20 cellular contexts compared by ENCODE assay signal in genomic region chr13:29539866-29540265, GRCh38.
"Had no signal": no experiment of that assay in that cellular context is flagged by ENCODE, and none has a peak within 500 bp of the region (broad histone marks: within the 10 kb centered on the region; RNA-seq: fewer than 3 reads in every experiment).

No MANE protein-coding gene starts in this region.

- H3K4me3 ChIP-seq: body of pancreas, dorsolateral prefrontal cortex, heart right ventricle, mucosa of descending colon, pancreas, sigmoid colon, spleen, thyroid gland, uterus had no signal

- H3K27me3 ChIP-seq: body of pancreas, dorsolateral prefrontal cortex, heart right ventricle, pancreas, sigmoid colon, spleen, thyroid gland, uterus had no signal

- H3K27ac Mint-ChIP-seq: activated CD4-positive, alpha-beta memory T cell treated with anti-CD3 and anti-CD28 coated beads, Interleukin-2, amount 10 ng/mL, durations not matched to agents 7 days and 5 days; activated CD4-positive, alpha-beta T cell treated with anti-CD3 and anti-CD28 coated beads for 36 hours; activated CD8-positive, alpha-beta memory T cell treated with anti-CD3 and anti-CD28 coated beads, Interleukin-2, amount 10 ng/mL, durations not matched to agents 7 days and 5 days; stimulated activated naive B cell treated with anti-CD40 and anti-IgM and Interleukin-4, amounts not matched to agents 10 μg/mL and 1 μg/mL and 100 μg/mL, for 72 hours had no signal

- ATAC-seq: activated CD4-positive, alpha-beta T cell treated with anti-CD3 and anti-CD28 coated beads for 36 hours; activated CD8-positive, alpha-beta memory T cell treated with anti-CD3 and anti-CD28 coated beads, Interleukin-2, amount 10 ng/mL, durations not matched to agents 7 days and 5 days; activated T-helper 17 cell treated with anti-CD3 and anti-CD28 coated beads, Interleukin-2, amount 50 U/mL, for 72 hours; body of pancreas; heart right ventricle; mucosa of descending colon; stimulated activated naive B cell treated with anti-CD40 and anti-IgM and Interleukin-4, amounts not matched to agents 10 μg/mL and 1 μg/mL and 100 μg/mL, for 72 hours had no signal

- H3K27me3 Mint-ChIP-seq: activated CD4-positive, alpha-beta memory T cell treated with anti-CD3 and anti-CD28 coated beads, Interleukin-2, amount 10 ng/mL, durations not matched to agents 7 days and 5 days; activated CD4-positive, alpha-beta T cell treated with anti-CD3 and anti-CD28 coated beads for 36 hours; activated CD8-positive, alpha-beta memory T cell treated with anti-CD3 and anti-CD28 coated beads, Interleukin-2, amount 10 ng/mL, durations not matched to agents 7 days and 5 days; activated naive CD8-positive, alpha-beta T cell treated with anti-CD3 and anti-CD28 coated beads, Interleukin-2, amount 10 ng/mL, durations not matched to agents 7 days and 5 days; activated T-helper 17 cell treated with anti-CD3 and anti-CD28 coated beads, Interleukin-2, amount 50 U/mL, for 72 hours; memory B cell; naive B cell; stimulated activated naive B cell treated with anti-CD40 and anti-IgM and Interleukin-4, amounts not matched to agents 10 μg/mL and 1 μg/mL and 100 μg/mL, for 72 hours had no signal

- H3K36me3 ChIP-seq: pancreas, sigmoid colon, thyroid gland, uterus had no signal

- H3K4me1 ChIP-seq: pancreas, thyroid gland, uterus had no signal

- H3K4me3 Mint-ChIP-seq: activated CD4-positive, alpha-beta memory T cell treated with anti-CD3 and anti-CD28 coated beads, Interleukin-2, amount 10 ng/mL, durations not matched to agents 7 days and 5 days; activated CD4-positive, alpha-beta T cell treated with anti-CD3 and anti-CD28 coated beads for 36 hours; activated CD8-positive, alpha-beta memory T cell treated with anti-CD3 and anti-CD28 coated beads, Interleukin-2, amount 10 ng/mL, durations not matched to agents 7 days and 5 days; activated naive CD8-positive, alpha-beta T cell treated with anti-CD3 and anti-CD28 coated beads, Interleukin-2, amount 10 ng/mL, durations not matched to agents 7 days and 5 days; activated T-helper 17 cell treated with anti-CD3 and anti-CD28 coated beads, Interleukin-2, amount 50 U/mL, for 72 hours; memory B cell; naive B cell; stimulated activated naive B cell treated with anti-CD40 and anti-IgM and Interleukin-4, amounts not matched to agents 10 μg/mL and 1 μg/mL and 100 μg/mL, for 72 hours had no signal

- H3K9me3 Mint-ChIP-seq: activated CD4-positive, alpha-beta memory T cell treated with anti-CD3 and anti-CD28 coated beads, Interleukin-2, amount 10 ng/mL, durations not matched to agents 7 days and 5 days; activated naive CD8-positive, alpha-beta T cell treated with anti-CD3 and anti-CD28 coated beads, Interleukin-2, amount 10 ng/mL, durations not matched to agents 7 days and 5 days; activated T-helper 17 cell treated with anti-CD3 and anti-CD28 coated beads, Interleukin-2, amount 50 U/mL, for 72 hours; memory B cell; naive B cell; stimulated activated naive B cell treated with anti-CD40 and anti-IgM and Interleukin-4, amounts not matched to agents 10 μg/mL and 1 μg/mL and 100 μg/mL, for 72 hours had no signal

- H3K27ac ChIP-seq: body of pancreas, dorsolateral prefrontal cortex, heart right ventricle, pancreas, spleen, thyroid gland, uterus had no signal

- DNase-seq: activated CD4-positive, alpha-beta memory T cell treated with anti-CD3 and anti-CD28 coated beads, Interleukin-2, amount 10 ng/mL, durations not matched to agents 7 days and 5 days; activated CD4-positive, alpha-beta T cell treated with anti-CD3 and anti-CD28 coated beads for 36 hours; activated CD8-positive, alpha-beta memory T cell treated with anti-CD3 and anti-CD28 coated beads, Interleukin-2, amount 10 ng/mL, durations not matched to agents 7 days and 5 days; activated naive CD4-positive, alpha-beta T cell; activated naive CD8-positive, alpha-beta T cell treated with anti-CD3 and anti-CD28 coated beads, Interleukin-2, amount 10 ng/mL, durations not matched to agents 7 days and 5 days; body of pancreas; central memory CD4-positive, alpha-beta T cell; dorsolateral prefrontal cortex; heart right ventricle; mucosa of descending colon; naive B cell; pancreas; sigmoid colon; spleen; stimulated activated CD4-positive, alpha-beta T cell treated with anti-CD3 and anti-CD28 coated beads, Interleukin-4, amount 100 ng/mL, for 4 hours; stimulated activated naive B cell treated with anti-CD40 and anti-IgM and Interleukin-4, amounts not matched to agents 10 μg/mL and 1 μg/mL and 100 μg/mL, for 72 hours; thyroid gland; uterus had no signal

- H3K9me3 ChIP-seq: body of pancreas, heart right ventricle, mucosa of descending colon, pancreas, sigmoid colon, spleen, thyroid gland, uterus had no signal
